In genomic region chr13:23983671-23984070, GRCh38 we compare ENCODE assay signal across 28 cellular contexts.
"Had no signal": no experiment of that assay in that cellular context is flagged by ENCODE, and none has a peak within 500 bp of the region (broad histone marks: within the 10 kb centered on the region; RNA-seq: fewer than 3 reads in every experiment).

No MANE protein-coding gene starts in this region.

- H3K27ac Mint-ChIP-seq: activated CD8-positive, alpha-beta T cell treated with anti-CD3 and anti-CD28 coated beads for 36 hours; activated naive CD8-positive, alpha-beta T cell treated with anti-CD3 and anti-CD28 coated beads for 36 hours; activated T-cell treated with anti-CD3 and anti-CD28 coated beads, Interleukin-2, amount 50 U/mL, for 72 hours; activated T-helper 17 cell treated with anti-CD3 and anti-CD28 coated beads, Interleukin-2, amount 50 U/mL, for 72 hours; T-cell had no signal

- DNase-seq: activated CD4-positive, alpha-beta T cell treated with anti-CD3 and anti-CD28 coated beads for 1 hour; activated CD4-positive, alpha-beta T cell treated with anti-CD3 and anti-CD28 coated beads for 48 hours; activated CD4-positive, CD25-positive, alpha-beta regulatory T cell; activated CD8-positive, alpha-beta T cell treated with anti-CD3 and anti-CD28 coated beads for 36 hours; activated effector memory CD4-positive, alpha-beta T cell treated with anti-CD3 and anti-CD28 coated beads, Interleukin-2, amount 50 U/mL, for 16 hours; activated naive CD4-positive, alpha-beta T cell; activated naive CD4-positive, alpha-beta T cell treated with anti-CD3 and anti-CD28 coated beads, Interleukin-2, amount 50 U/mL, for 16 hours; activated naive CD8-positive, alpha-beta T cell treated with anti-CD3 and anti-CD28 coated beads for 36 hours; activated T-cell treated with anti-CD3 and anti-CD28 coated beads, Interleukin-2, amount 50 U/mL, for 1 hour; activated T-cell treated with anti-CD3 and anti-CD28 coated beads, Interleukin-2, amount 50 U/mL, for 72 hours; amniotic stem cell; aorta; MM.1S; MV-4-11; NCI-H1092; NCI-H1436 treated with DMSO at 0.1 percent for 48 hours; NCI-H1694 treated with DMSO at 0.1 percent for 48 hours; NCI-H2029 treated with DMSO at 0.1 percent for 48 hours; NCI-H345; NCI-H524 treated with DMSO at 0.1 percent for 48 hours; RPMI8226; SHP77 treated with DMSO at 0.1 percent for 48 hours; T-cell; T-helper 2 cell; T-helper 9 cell; WERI-Rb-1 had no signal

- H3K4me2 ChIP-seq: KMS-11 had no signal

- H3K36me3 ChIP-seq: WERI-Rb-1 had no signal

- H3K4me3 Mint-ChIP-seq: activated CD8-positive, alpha-beta T cell treated with anti-CD3 and anti-CD28 coated beads for 36 hours; activated naive CD8-positive, alpha-beta T cell treated with anti-CD3 and anti-CD28 coated beads for 36 hours; activated T-cell treated with anti-CD3 and anti-CD28 coated beads, Interleukin-2, amount 50 U/mL, for 72 hours; activated T-helper 17 cell treated with anti-CD3 and anti-CD28 coated beads, Interleukin-2, amount 50 U/mL, for 72 hours; T-cell had no signal

- H3K36me3 Mint-ChIP-seq: activated naive CD8-positive, alpha-beta T cell treated with anti-CD3 and anti-CD28 coated beads for 36 hours; T-cell had no signal

- H3K9ac ChIP-seq: KMS-11 had no signal

- H3K9me3 Mint-ChIP-seq: activated CD8-positive, alpha-beta T cell treated with anti-CD3 and anti-CD28 coated beads for 36 hours; activated naive CD8-positive, alpha-beta T cell treated with anti-CD3 and anti-CD28 coated beads for 36 hours; activated T-cell treated with anti-CD3 and anti-CD28 coated beads, Interleukin-2, amount 50 U/mL, for 72 hours; activated T-helper 17 cell treated with anti-CD3 and anti-CD28 coated beads, Interleukin-2, amount 50 U/mL, for 72 hours; T-cell had no signal

- H3K27ac ChIP-seq: KMS-11, WERI-Rb-1 had no signal
